Comparison of ENCODE assay signal across 36 cellular contexts in genomic region chr1:4599521-4599920, GRCh38. TPM values are rescaled to one million over a fixed set of nuclear protein-coding genes. Genes with fewer than 3 reads are reported as not detected.
"Had no signal": no experiment of that assay in that cellular context is flagged by ENCODE, and none has a peak within 500 bp of the region (broad histone marks: within the 10 kb centered on the region; RNA-seq: fewer than 3 reads in every experiment).

No MANE protein-coding gene starts in this region.

- H3K27ac ChIP-seq: adrenal gland, body of pancreas, breast epithelium, PC-9, RWPE1, WERI-Rb-1 had no signal

- H3K36me3 ChIP-seq: adrenal gland, breast epithelium, MG63, WERI-Rb-1 had no signal

- H3K36me3 Mint-ChIP-seq: activated naive CD4-positive, alpha-beta T cell treated with anti-CD3 and anti-CD28 coated beads, Interleukin-2, amount 50 U/mL, for 72 hours; T-cell had no signal

- H3K4me1 ChIP-seq: adrenal gland, body of pancreas, breast epithelium had no signal

- H3K4me3 ChIP-seq: adrenal gland, body of pancreas, breast epithelium, MG63, PC-9 had no signal

- ATAC-seq: activated CD8-positive, alpha-beta T cell treated with anti-CD3 and anti-CD28 coated beads for 36 hours; activated naive CD4-positive, alpha-beta T cell treated with anti-CD3 and anti-CD28 coated beads, Interleukin-2, amount 50 U/mL, for 72 hours; activated T-cell treated with anti-CD3 and anti-CD28 coated beads, Interleukin-2, amount 50 U/mL, for 4 hours; body of pancreas; Right ventricle myocardium inferior; SK-N-SH treated with all-trans-retinoic acid at 6 μM for 48 hours; T-cell; T-helper 17 cell had no signal

- H3K4me3 Mint-ChIP-seq: activated CD4-positive, alpha-beta T cell treated with anti-CD3 and anti-CD28 coated beads, Interleukin-2, amount 10 ng/mL, durations not matched to agents 24 days and 14 days; activated CD8-positive, alpha-beta T cell treated with anti-CD3 and anti-CD28 coated beads for 36 hours; activated naive CD4-positive, alpha-beta T cell treated with anti-CD3 and anti-CD28 coated beads for 36 hours; activated T-cell treated with anti-CD3 and anti-CD28 coated beads, Interleukin-2, amount 50 U/mL, for 4 hours; activated T-helper 1 cell treated with anti-CD3 and anti-CD28 coated beads, Interleukin-12 subunit alpha, Interleukin-12 subunit beta, Interleukin-2, Interleukin-4 antibody, amounts not matched to agents 30 ng/mL and 10 ng/mL and 1 ng/mL, durations not matched to agents 14 hours and 24 hours and 36 hours; T-cell; T-helper 17 cell had no signal

- H3K9me3 Mint-ChIP-seq: activated CD4-positive, alpha-beta T cell treated with anti-CD3 and anti-CD28 coated beads, Interleukin-2, amount 10 ng/mL, durations not matched to agents 24 days and 14 days; activated CD8-positive, alpha-beta T cell treated with anti-CD3 and anti-CD28 coated beads for 36 hours; activated naive CD4-positive, alpha-beta T cell treated with anti-CD3 and anti-CD28 coated beads for 36 hours; activated naive CD4-positive, alpha-beta T cell treated with anti-CD3 and anti-CD28 coated beads, Interleukin-2, amount 50 U/mL, for 72 hours; activated T-cell treated with anti-CD3 and anti-CD28 coated beads, Interleukin-2, amount 50 U/mL, for 4 hours; activated T-helper 1 cell treated with anti-CD3 and anti-CD28 coated beads, Interleukin-12 subunit alpha, Interleukin-12 subunit beta, Interleukin-2, Interleukin-4 antibody, amounts not matched to agents 30 ng/mL and 10 ng/mL and 1 ng/mL, durations not matched to agents 14 hours and 24 hours and 36 hours; T-cell had no signal

- H3K27ac Mint-ChIP-seq: activated CD4-positive, alpha-beta T cell treated with anti-CD3 and anti-CD28 coated beads, Interleukin-2, amount 10 ng/mL, durations not matched to agents 24 days and 14 days; activated CD8-positive, alpha-beta T cell treated with anti-CD3 and anti-CD28 coated beads for 36 hours; activated naive CD4-positive, alpha-beta T cell treated with anti-CD3 and anti-CD28 coated beads for 36 hours; activated naive CD4-positive, alpha-beta T cell treated with anti-CD3 and anti-CD28 coated beads, Interleukin-2, amount 50 U/mL, for 72 hours; activated T-helper 1 cell treated with anti-CD3 and anti-CD28 coated beads, Interleukin-12 subunit alpha, Interleukin-12 subunit beta, Interleukin-2, Interleukin-4 antibody, amounts not matched to agents 30 ng/mL and 10 ng/mL and 1 ng/mL, durations not matched to agents 14 hours and 24 hours and 36 hours; T-cell; T-helper 17 cell had no signal

- DNase-seq: activated CD4-positive, alpha-beta T cell treated with anti-CD3 and anti-CD28 coated beads, Interleukin-2, amount 10 ng/mL, durations not matched to agents 24 days and 14 days; activated CD4-positive, alpha-beta T cell treated with anti-CD3 and anti-CD28 coated beads, Interleukin-2, amount 50 U/mL, for 4 hours; activated CD8-positive, alpha-beta T cell treated with anti-CD3 and anti-CD28 coated beads for 36 hours; activated gamma-delta T cell treated with Interleukin-2 at 50 U/mL for 16 hours; activated naive CD4-positive, alpha-beta T cell treated with anti-CD3 and anti-CD28 coated beads for 36 hours; activated T-cell treated with anti-CD3 and anti-CD28 coated beads for 4 hours; activated T-cell treated with anti-CD3 and anti-CD28 coated beads, Interleukin-2, amount 50 U/mL, for 4 hours; body of pancreas; caudate nucleus; Kasumi-1; KG1; MG63; NCI-H1048; NCI-H1105 treated with DMSO at 0.1 percent for 48 hours; NCI-H1436; NCI-H1694; NCI-H1930; NCI-H2081 treated with DMSO at 0.1 percent for 48 hours; NCI-H510A; NCI-H526; NCI-H748 treated with DMSO at 0.1 percent for 48 hours; PC-9; SIG-M5; T-cell; T-helper 17 cell; T-helper 9 cell; WERI-Rb-1 had no signal

- H3K9me3 ChIP-seq: adrenal gland, body of pancreas, breast epithelium, MG63 had no signal

- H3K27me3 ChIP-seq: adrenal gland, body of pancreas, MG63 had no signal

- H3K4me1 Mint-ChIP-seq: activated CD4-positive, alpha-beta T cell treated with anti-CD3 and anti-CD28 coated beads, Interleukin-2, amount 10 ng/mL, durations not matched to agents 24 days and 14 days; T-cell; T-helper 17 cell had no signal

RNA-seq across cellular contexts. Expression of gene AJAP1, which starts 54.9 kb away (rescaled TPM):
- total RNA-seq: activated CD4-positive, alpha-beta T cell treated with anti-CD3 and anti-CD28 coated beads, Interleukin-2, amount 10 ng/mL, durations not matched to agents 24 days and 14 days; activated T-helper 1 cell treated with anti-CD3 and anti-CD28 coated beads, Interleukin-12 subunit alpha, Interleukin-12 subunit beta, Interleukin-2, Interleukin-4 antibody, amounts not matched to agents 30 ng/mL and 10 ng/mL and 1 ng/mL, durations not matched to agents 14 hours and 24 hours and 36 hours; OCI-LY7; PC-9; Right ventricle myocardium inferior; SK-MEL-5; T-helper 17 cell had no signal
